In the genomic region with DNA sequence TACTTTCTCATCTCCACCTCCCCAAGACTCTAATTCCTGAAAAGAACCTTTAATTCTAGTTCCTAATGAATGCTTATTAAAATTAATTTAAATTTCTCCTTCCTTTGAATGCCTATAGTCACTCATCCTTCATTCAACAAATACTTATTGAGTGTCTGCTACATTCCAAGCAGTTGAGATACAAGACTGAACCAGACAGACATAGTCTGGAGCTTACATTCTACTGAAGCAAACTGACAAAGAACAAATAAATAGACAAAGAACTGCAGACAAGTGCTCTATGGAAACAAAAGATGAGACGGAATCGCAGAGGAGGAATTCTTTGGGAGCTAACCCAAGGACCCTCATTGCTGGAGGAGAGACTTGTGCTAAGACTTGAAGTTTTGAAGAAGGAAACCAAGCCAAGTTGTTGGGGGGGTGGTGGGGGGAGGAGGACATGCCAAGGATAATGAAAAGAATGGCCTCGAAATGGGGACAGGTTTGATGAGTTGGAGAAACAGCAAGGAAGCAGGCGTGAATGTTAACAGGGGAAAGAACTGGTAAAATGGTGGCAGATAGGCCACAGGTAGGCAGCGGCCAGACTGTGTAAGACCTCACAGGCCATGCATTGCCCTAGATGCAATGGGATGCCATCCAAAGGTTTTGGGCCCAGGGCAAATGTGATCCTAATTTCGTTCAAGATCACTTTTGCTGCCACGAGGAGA, we compare ENCODE assay signal across 8 cellular contexts. TPM values are rescaled to one million over a fixed set of nuclear protein-coding genes. Genes with fewer than 3 reads are reported as not detected.
DNase-seq lines count a peak whose midpoint lies in the region; ATAC-seq lines count a peak whose summit lies in the region.

No MANE protein-coding gene starts in this region.

- no peaks in the 10 kb centered on the region for H3K27me3 ChIP-seq in stomach smooth muscle (ENCODE audit: control insufficient read depth in 1 of 2, insufficient read depth in 2 of 2, low read length in 2 of 2)

- intact Hi-C loops in activated naive CD4-positive, alpha-beta T cell treated with anti-CD3 and anti-CD28 coated beads for 36 hours (cut with micrococcal nuclease) = loop anchor here (2.0 kb wide), 4 partner anchors 49 to 183 kb away; partner anchors contain the start of genes HCFC2, NFYB and NT5DC3

- peak overlapping the region; percentile 93 for H3K27ac Mint-ChIP-seq in activated naive CD4-positive, alpha-beta T cell treated with anti-CD3 and anti-CD28 coated beads for 36 hours
- H3K27ac Mint-ChIP-seq in activated naive CD8-positive, alpha-beta T cell treated with anti-CD3 and anti-CD28 coated beads, Interleukin-2, amount 50 U/mL, for 24 hours = peak overlapping the region; percentile 94
- H3K27ac Mint-ChIP-seq in immature natural killer cell = peak overlapping the region; percentile 99 to 100 (median 99)

- H3K4me1 ChIP-seq in stomach smooth muscle (ENCODE audit: control insufficient read depth, insufficient read depth, low read length) = peaks cover 18% of the 10 kb centered on the region

- peaks cover 19 to 20% of the 10 kb centered on the region in 2 donors for H3K36me3 ChIP-seq in stomach smooth muscle (ENCODE audit: control insufficient read depth in 2 of 2, insufficient read depth in 2 of 2, low read length in 2 of 2)

- H3K9ac ChIP-seq in stomach smooth muscle (ENCODE audit: low read length in 2 of 2) = peak overlapping the region; percentile 83 to 90

- peaks cover 49% of the 10 kb centered on the region for H3K4me1 Mint-ChIP-seq in activated naive CD4-positive, alpha-beta T cell treated with anti-CD3 and anti-CD28 coated beads for 36 hours (ENCODE audit: low read depth)
- peaks cover 55% of the 10 kb centered on the region for H3K4me1 Mint-ChIP-seq in activated naive CD8-positive, alpha-beta T cell treated with anti-CD3 and anti-CD28 coated beads, Interleukin-2, amount 50 U/mL, for 24 hours
- peaks cover 33 to 71% of the 10 kb centered on the region in 2 donors for H3K4me1 Mint-ChIP-seq in immature natural killer cell

- H3K9me3 ChIP-seq in stomach smooth muscle (ENCODE audit: control insufficient read depth in 2 of 2, low read length in 2 of 2) = no peaks in the 10 kb centered on the region

- peaks cover 23% of the 10 kb centered on the region for H3K36me3 Mint-ChIP-seq in activated naive CD4-positive, alpha-beta T cell treated with anti-CD3 and anti-CD28 coated beads for 36 hours (ENCODE audit: low read depth)
- H3K36me3 Mint-ChIP-seq in activated naive CD8-positive, alpha-beta T cell treated with anti-CD3 and anti-CD28 coated beads, Interleukin-2, amount 50 U/mL, for 24 hours (ENCODE audit: low read depth) = peaks cover 31% of the 10 kb centered on the region
- peaks cover 3 to 12% (median 4%) of the 10 kb centered on the region in 3 donors for H3K36me3 Mint-ChIP-seq in immature natural killer cell

- peak overlapping the region; percentile 88 to 94 for H3K4me3 ChIP-seq in stomach smooth muscle (ENCODE audit: low read length in 2 of 2)

- CTCF ChIA-PET in activated naive CD4-positive, alpha-beta T cell treated with anti-CD3 and anti-CD28 coated beads for 36 hours (lab: Charles Lee) = interaction anchor here (0.6 to 3.3 kb wide), 3 partner anchors 10 to 153 kb away, joined by 4 to 14 read pairs (median 4); partner anchors contain the start of gene TDG

- no peak for DNase-seq in activated naive CD4-positive, alpha-beta T cell treated with anti-CD3 and anti-CD28 coated beads for 36 hours
- DNase-seq in activated naive CD4-positive, alpha-beta T cell treated with Interleukin-2 at 50 U/mL for 16 hours = no peak
- DNase-seq in activated naive CD8-positive, alpha-beta T cell treated with anti-CD3 and anti-CD28 coated beads, Interleukin-2, amount 50 U/mL, for 24 hours = no peak
- DNase-seq in immature natural killer cell = no peak

- peak overlapping the region; percentile 90 for H3K27ac ChIP-seq in stomach smooth muscle (ENCODE audit: low read length)

- H3K9me3 Mint-ChIP-seq in activated naive CD4-positive, alpha-beta T cell treated with anti-CD3 and anti-CD28 coated beads for 36 hours = no peaks in the 10 kb centered on the region
- H3K9me3 Mint-ChIP-seq in activated naive CD8-positive, alpha-beta T cell treated with anti-CD3 and anti-CD28 coated beads, Interleukin-2, amount 50 U/mL, for 24 hours = no peaks in the 10 kb centered on the region
- H3K9me3 Mint-ChIP-seq in immature natural killer cell = no peaks in the 10 kb centered on the region

- H3K4me3 Mint-ChIP-seq in activated naive CD4-positive, alpha-beta T cell treated with anti-CD3 and anti-CD28 coated beads for 36 hours = peak overlapping the region; percentile 92
- H3K4me3 Mint-ChIP-seq in activated naive CD8-positive, alpha-beta T cell treated with anti-CD3 and anti-CD28 coated beads, Interleukin-2, amount 50 U/mL, for 24 hours = peak overlapping the region; percentile 93
- peak overlapping the region; percentile 97 to 99 (median 99) for H3K4me3 Mint-ChIP-seq in immature natural killer cell

- ATAC-seq in activated naive CD8-positive, alpha-beta T cell treated with anti-CD3 and anti-CD28 coated beads, Interleukin-2, amount 50 U/mL, for 24 hours = no peak
- no peak for ATAC-seq in GM18517 (IDR thresholded peaks at IDR 0.05; ENCODE audit: unreplicated experiment)
- ATAC-seq in GM21529 (IDR thresholded peaks at IDR 0.05; ENCODE audit: unreplicated experiment) = no peak
- ATAC-seq in GM19395 (IDR thresholded peaks at IDR 0.05; ENCODE audit: unreplicated experiment) = no peak

- H3K27me3 Mint-ChIP-seq in activated naive CD4-positive, alpha-beta T cell treated with anti-CD3 and anti-CD28 coated beads for 36 hours (ENCODE audit: low read depth) = no peaks in the 10 kb centered on the region
- H3K27me3 Mint-ChIP-seq in activated naive CD8-positive, alpha-beta T cell treated with anti-CD3 and anti-CD28 coated beads, Interleukin-2, amount 50 U/mL, for 24 hours = no peaks in the 10 kb centered on the region
- peaks cover 7 to 10% (median 9%) of the 10 kb centered on the region in 3 donors for H3K27me3 Mint-ChIP-seq in immature natural killer cell (ENCODE audit: low read depth in 3 of 3)

RNA-seq across cellular contexts. Expression of gene TDG, which starts 9.7 kb away (rescaled TPM):
- 10 to 100 TPM; 18.0 to 19.3 TPM for total RNA-seq in activated naive CD4-positive, alpha-beta T cell treated with anti-CD3 and anti-CD28 coated beads for 36 hours
- polyA plus RNA-seq in immature natural killer cell = 10 to 100 TPM; 26.6 to 30.1 (median 26.8) TPM

RNA-seq across cellular contexts. Expression of gene HSP90B1, which starts 25.8 kb away (rescaled TPM):
- 100 to 1,000 TPM; 392 to 418 TPM for total RNA-seq in activated naive CD4-positive, alpha-beta T cell treated with anti-CD3 and anti-CD28 coated beads for 36 hours
- 100 to 1,000 TPM; 192 to 349 (median 263) TPM for polyA plus RNA-seq in immature natural killer cell
